ENCODE assay signal across 8 cellular contexts in the genomic region with DNA sequence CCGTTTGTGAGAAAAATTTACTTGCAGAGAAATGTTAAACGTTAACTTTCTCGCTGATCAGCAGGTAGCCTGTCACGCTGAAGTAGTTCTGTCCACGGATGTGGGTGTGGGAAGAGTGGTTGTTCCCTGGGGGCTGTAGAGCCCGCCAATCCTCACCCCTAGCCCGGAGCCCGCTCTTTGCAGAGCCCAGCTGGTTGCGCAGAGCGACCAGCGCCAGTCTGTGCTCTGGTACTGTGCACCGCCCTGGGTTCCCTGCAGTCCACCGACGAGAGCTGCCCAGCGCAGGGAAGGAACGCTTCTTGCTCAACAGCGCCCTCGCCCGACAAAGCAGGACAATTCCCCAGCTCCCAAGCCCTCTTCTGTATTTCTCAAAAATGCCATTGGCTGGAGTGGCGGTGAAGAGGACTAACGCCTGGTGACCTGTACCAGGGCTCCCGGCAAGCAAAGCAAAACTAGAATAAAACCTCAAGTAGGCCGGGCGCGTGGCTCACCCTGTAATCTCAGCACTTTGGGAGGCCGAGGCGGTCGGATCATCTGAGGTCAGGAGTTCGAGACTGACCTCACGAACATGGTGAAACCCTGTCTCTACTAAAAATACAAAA. TPM values are rescaled to one million over a fixed set of nuclear protein-coding genes. Genes with fewer than 3 reads are reported as not detected.
DNase-seq lines count a peak whose midpoint lies in the region; ATAC-seq, FAIRE-seq and TF ChIP-seq lines count a peak whose summit lies in the region.

No MANE protein-coding gene starts in this region.

- peaks cover 5% of the 10 kb centered on the region for H3K4me1 Mint-ChIP-seq in central memory CD8-positive, alpha-beta T cell

- peaks cover 44% of the 10 kb centered on the region for H3K27me3 Mint-ChIP-seq in central memory CD8-positive, alpha-beta T cell

- peak; percentile 21 for FAIRE-seq in kidney (lab: Jason Lieb, UNC)

- no peaks in the 10 kb centered on the region for H3K36me3 Mint-ChIP-seq in central memory CD8-positive, alpha-beta T cell (ENCODE audit: insufficient read depth)

- H3K9ac ChIP-seq in kidney (ENCODE audit: low read length in 2 of 2), result no peak overlapping the region

- intact Hi-C loops in kidney (cut with DNase I), result no loop called here

- H3K27me3 ChIP-seq in AG04450 (ENCODE audit: control insufficient read depth, insufficient read depth, low read length), result peaks cover 33% of the 10 kb centered on the region

- peak overlapping the region; percentile 44 for H3K4me3 Mint-ChIP-seq in central memory CD8-positive, alpha-beta T cell

- H3K9me3 Mint-ChIP-seq in central memory CD8-positive, alpha-beta T cell, result no peaks in the 10 kb centered on the region

- CTCF ChIA-PET in AG04450 (lab: Charles Lee), result interaction anchor here (0.7 to 3.0 kb wide), 19 partner anchors 8 to 588 kb away, joined by 3 to 14 read pairs (median 4); no protein-coding TSS in a partner anchor

- H3K27ac ChIP-seq in AG04450 (ENCODE audit: low read depth, low read length), result no peak overlapping the region
- no peak overlapping the region for H3K27ac ChIP-seq in kidney (ENCODE audit: low read depth in 2 of 2, low read length in 2 of 2)

- peaks cover 0 to 6% of the 10 kb centered on the region in 2 donors for H3K4me1 ChIP-seq in kidney (ENCODE audit: control insufficient read depth in 1 of 2, insufficient read depth in 1 of 2, low read depth in 1 of 2, low read length in 2 of 2)

- POLR2A ChIA-PET in AG04450 (lab: Yijun Ruan, JAX), result interaction anchor here (0.6 kb wide), 1 partner anchor 77 kb away, joined by 3 read pairs; no protein-coding TSS in a partner anchor

- peak; percentile 49 for DNase-seq in AG04450 (ENCODE audit: low read depth, low spot score)
- DNase-seq in NCI-H2227 treated with DMSO at 0.1 percent for 48 hours (lab: John Stamatoyannopoulos, UW), result peak; percentile 84
- DNase-seq in activated CD4-positive, CD25-positive, alpha-beta regulatory T cell treated with anti-CD3 and anti-CD28 coated beads, Interleukin-2, amount 50 U/mL, for 16 hours (ENCODE audit: low read depth, low spot score), result peak; percentile 47
- peak; percentile 53 to 70 for DNase-seq in central memory CD8-positive, alpha-beta T cell (ENCODE audit: low spot score in 2 of 2)
- DNase-seq in kidney, result peak; percentile 94
- DNase-seq in stimulated activated CD4-positive, alpha-beta T cell treated with anti-CD3 and anti-CD28 coated beads, Interleukin-1b, Interleukin-23, amount 100 ng/mL, for 24 hours (ENCODE audit: low read depth in 4 of 4, low spot score in 1 of 4), result peak; percentile 59 to 73 (median 64)

- ATAC-seq in GM18870 (IDR thresholded peaks at IDR 0.05; ENCODE audit: unreplicated experiment) (peak; percentile 68), HG03175 (IDR thresholded peaks at IDR 0.05; ENCODE audit: unreplicated experiment) (peak; percentile 97)
- peak; percentile 83 for ATAC-seq in central memory CD8-positive, alpha-beta T cell (replicated peaks; ENCODE audit: extremely low read depth, poor library complexity, severe bottlenecking)

- H3K4me3 ChIP-seq in AG04450 (ENCODE audit: low read depth, low read length) (peak overlapping the region; percentile 48), kidney (ENCODE audit: low read length in 2 of 2) (peak overlapping the region; percentile 52 to 72)

- no peaks in the 10 kb centered on the region for H3K36me3 ChIP-seq in kidney (ENCODE audit: control insufficient read depth in 1 of 2, insufficient read depth in 2 of 2, low read length in 2 of 2)

- TF ChIP-seq CTCF in AG04450 (IDR thresholded peaks at IDR 0.05; ENCODE audit: low read depth, low read length) (peak; percentile 88), kidney (IDR thresholded peaks at IDR 0.05; ENCODE audit: borderline replicate concordance, extremely low read depth, insufficient read depth) (peak; percentile 89)

- H3K9me3 ChIP-seq in AG04450 (ENCODE audit: control insufficient read depth, insufficient read depth, low read length) (peaks cover 11% of the 10 kb centered on the region), kidney (ENCODE audit: control insufficient read depth in 1 of 2, low read length in 2 of 2) (no peaks in the 10 kb centered on the region)

- no peak overlapping the region for H3K27ac Mint-ChIP-seq in central memory CD8-positive, alpha-beta T cell (ENCODE audit: low read depth)

RNA-seq across cellular contexts. Expression of a gene that starts 3.3 kb away (rescaled TPM):
- 0.04 TPM in 1 of 2 replicates, not detected in the other for polyA plus RNA-seq in AG04450 (2011; rRNA removed)
- polyA minus RNA-seq in AG04450 (2011; rRNA and poly(A)+ RNA removed), result not detected in 2 replicates
- 0.31 TPM for total RNA-seq in kidney
- polyA plus RNA-seq in kidney (ENCODE audit: insufficient read depth, low read depth, low replicate concordance), result 0.26 TPM

RNA-seq across cellular contexts. Expression of a gene that starts 43.4 kb away (rescaled TPM):
- polyA plus RNA-seq in AG04450 (2011; rRNA removed) (19.5 and 22.3 TPM in 2 replicates), kidney (ENCODE audit: insufficient read depth, low read depth, low replicate concordance) (4.5 TPM)
- polyA minus RNA-seq in AG04450 (2011; rRNA and poly(A)+ RNA removed), result 24.3 and 26.0 TPM in 2 replicates
- total RNA-seq in kidney, result 29.6 TPM
